22 cellular contexts compared by ENCODE assay signal in the genomic region with DNA sequence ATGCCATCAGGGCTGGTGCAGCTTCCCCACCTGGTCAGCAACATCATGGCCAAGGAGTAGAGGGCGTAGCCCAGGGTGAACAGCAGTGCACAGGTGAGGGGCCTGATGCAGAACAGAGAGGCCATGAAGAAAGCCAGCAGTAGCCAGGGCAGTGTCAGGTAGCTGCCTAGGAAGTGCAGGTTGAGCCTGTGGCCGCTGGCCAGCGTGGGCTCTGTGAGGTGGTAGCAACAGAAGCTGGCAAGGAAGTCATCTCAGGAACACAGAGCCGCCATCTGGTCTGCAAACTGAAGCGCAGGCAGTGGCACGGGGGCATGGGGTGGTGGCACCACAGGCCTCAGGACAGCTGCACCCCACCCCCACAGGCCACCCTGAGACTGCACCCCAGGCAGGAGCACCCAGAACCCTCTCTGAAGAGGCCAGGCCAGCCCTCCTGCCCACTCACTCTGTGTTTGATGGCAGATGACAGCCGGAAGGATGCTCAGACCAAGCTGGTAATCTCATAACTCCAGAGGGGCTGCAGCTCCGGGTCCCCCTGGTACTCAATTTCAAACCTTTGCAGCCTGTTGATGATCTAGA.
"Had no signal": no experiment of that assay in that cellular context is flagged by ENCODE, and none has a peak within 500 bp of the region (broad histone marks: within the 10 kb centered on the region; RNA-seq: fewer than 3 reads in every experiment).

No MANE protein-coding gene starts in this region.

- H3K36me3 ChIP-seq: breast epithelium, gastroesophageal sphincter, upper lobe of left lung had no signal

- H3K79me2 ChIP-seq: parathyroid adenoma had no signal

- H2AFZ ChIP-seq: parathyroid adenoma had no signal

- DNase-seq: activated B cell treated with CpG ODN at 0.5 μM for 24 hours; activated CD4-positive, alpha-beta T cell treated with anti-CD3 and anti-CD28 coated beads for 36 hours; activated CD4-positive, alpha-beta T cell treated with anti-CD3 and anti-CD28 coated beads, Interleukin-2, amount 50 U/mL, for 48 hours; activated CD8-positive, alpha-beta memory T cell treated with anti-CD3 and anti-CD28 coated beads, Interleukin-2, amount 50 U/mL, for 48 hours; activated naive CD4-positive, alpha-beta T cell treated with Interleukin-2 at 50 U/mL for 16 hours; activated naive CD8-positive, alpha-beta T cell treated with anti-CD3 and anti-CD28 coated beads, Interleukin-2, amount 10 ng/mL, durations not matched to agents 7 days and 5 days; activated T-cell treated with anti-CD3 and anti-CD28 coated beads, Interleukin-2, amount 50 U/mL, for 4 hours; amniotic stem cell; cortex of kidney; head of caudate nucleus; hypothalamus; left ventricle myocardium superior; right cardiac atrium; stimulated activated CD4-positive, alpha-beta T cell treated with anti-CD3 and anti-CD28 coated beads, Interleukin-12 subunit alpha, Interleukin-12 subunit beta, amount 100 ng/mL, for 4 hours; stimulated activated CD4-positive, alpha-beta T cell treated with anti-CD3 and anti-CD28 coated beads, Interleukin-4, amount 100 ng/mL, for 4 hours; stimulated activated naive CD8-positive, alpha-beta T cell treated with anti-CD3 and anti-CD28 coated beads, Interleukin-15, Interleukin-2, amounts not matched to agents 100 U/mL and 50 U/mL, for 24 hours; T1000; upper lobe of left lung had no signal

- H3K4me3 ChIP-seq: breast epithelium, gastroesophageal sphincter, upper lobe of left lung had no signal

- ATAC-seq: activated CD4-positive, alpha-beta T cell treated with anti-CD3 and anti-CD28 coated beads for 36 hours; activated T-cell treated with anti-CD3 and anti-CD28 coated beads, Interleukin-2, amount 50 U/mL, for 4 hours; gastroesophageal sphincter; left ventricle myocardium superior; right cardiac atrium; stimulated activated naive CD8-positive, alpha-beta T cell treated with anti-CD3 and anti-CD28 coated beads, Interleukin-15, Interleukin-2, amounts not matched to agents 100 U/mL and 50 U/mL, for 24 hours had no signal

- H3K27ac ChIP-seq: breast epithelium, epithelial cell of prostate, gastroesophageal sphincter, parathyroid adenoma, upper lobe of left lung had no signal

- H3K4me1 ChIP-seq: breast epithelium, gastroesophageal sphincter, parathyroid adenoma had no signal

- H3K27me3 ChIP-seq: breast epithelium, upper lobe of left lung had no signal

- H3K9me3 ChIP-seq: breast epithelium, gastroesophageal sphincter, upper lobe of left lung had no signal

- H3K9ac ChIP-seq: parathyroid adenoma had no signal
